10 cellular contexts compared by ENCODE assay signal in genomic region chr5:14671414-14671813, GRCh38. TPM values are rescaled to one million over a fixed set of nuclear protein-coding genes. Genes with fewer than 3 reads are reported as not detected.
DNase-seq lines count a peak whose midpoint lies in the region; ATAC-seq and TF ChIP-seq lines count a peak whose summit lies in the region.
"Had no signal": no experiment of that assay in that cellular context is flagged by ENCODE, and none has a peak within 500 bp of the region (broad histone marks: within the 10 kb centered on the region; RNA-seq: fewer than 3 reads in every experiment).

No MANE protein-coding gene starts in this region.

- no peak for TF ChIP-seq POLR2A in thyroid gland (IDR thresholded peaks at IDR 0.05)

- TF ChIP-seq CTCF in left ventricle myocardium inferior (IDR thresholded peaks at IDR 0.05; ENCODE audit: borderline replicate concordance): no peak
- no peak for TF ChIP-seq CTCF in heart right ventricle (IDR thresholded peaks at IDR 0.05)
- TF ChIP-seq CTCF in OCI-LY7 (conservative IDR thresholded peaks at IDR 0.05; ENCODE audit: low read length): no peak
- TF ChIP-seq CTCF in thyroid gland (IDR thresholded peaks at IDR 0.05): no peak

- H3K36me3 ChIP-seq in left ventricle myocardium inferior (no peaks in the 10 kb centered on the region), heart right ventricle (peaks cover 0 to 15% (median 0%) of the 10 kb centered on the region in 9 donors), OCI-LY7 (ENCODE audit: insufficient read depth, low read length) (peaks cover 55% of the 10 kb centered on the region), thyroid gland (no peaks in the 10 kb centered on the region)
- H3K36me3 ChIP-seq: SJCRH30, suprapubic skin had no signal

- no peak overlapping the region for H3K4me3 ChIP-seq in left ventricle myocardium inferior
- H3K4me3 ChIP-seq in heart right ventricle: no peak overlapping the region
- H3K4me3 ChIP-seq in OCI-LY7 (ENCODE audit: low read depth, low read length, poor library complexity, severe bottlenecking): peak overlapping the region; percentile 24
- H3K4me3 ChIP-seq in thyroid gland (replicated peaks in 1 of 3): no peak overlapping the region
- H3K4me3 ChIP-seq: SJCRH30, suprapubic skin had no signal

- peak overlapping the region; percentile 44 for H3K4me2 ChIP-seq in OCI-LY7 (ENCODE audit: low read length)

- H3K27ac ChIP-seq in left ventricle myocardium inferior (replicated peaks) (peak overlapping the region; percentile 16), heart right ventricle (peak overlapping the region in 5 of 10 donors; percentile 4 to 38 (median 32)), OCI-LY7 (ENCODE audit: low read depth, low read length, poor library complexity, severe bottlenecking) (peak overlapping the region; percentile 29), thyroid gland (no peak overlapping the region)
- H3K27ac ChIP-seq: SJCRH30 had no signal

- H3K9me3 ChIP-seq in left ventricle myocardium inferior (replicated peaks): no peaks in the 10 kb centered on the region
- H3K9me3 ChIP-seq in heart right ventricle: no peaks in the 10 kb centered on the region
- no peaks in the 10 kb centered on the region for H3K9me3 ChIP-seq in OCI-LY7 (ENCODE audit: low read length)
- no peaks in the 10 kb centered on the region for H3K9me3 ChIP-seq in thyroid gland
- H3K9me3 ChIP-seq: SJCRH30, suprapubic skin had no signal

- no peaks in the 10 kb centered on the region for H3K27me3 ChIP-seq in left ventricle myocardium inferior (ENCODE audit: low read depth)
- H3K27me3 ChIP-seq in heart right ventricle: no peaks in the 10 kb centered on the region
- H3K27me3 ChIP-seq in thyroid gland: no peaks in the 10 kb centered on the region
- H3K27me3 ChIP-seq: SJCRH30, suprapubic skin had no signal

- intact Hi-C loops in left ventricle myocardium inferior (cut with micrococcal nuclease): no loop called here
- intact Hi-C loops in heart right ventricle (cut with DNase I): no loop called here
- intact Hi-C loops in OCI-LY7 (cut with micrococcal nuclease; ENCODE audit: unreplicated experiment): no loop called here
- intact Hi-C loops in thyroid gland (cut with DNase I): no loop called here

- CTCF ChIA-PET in OCI-LY7 (lab: Charles Lee; ENCODE audit: unreplicated experiment): no interaction called here

- H3K4me1 ChIP-seq in left ventricle myocardium inferior: peaks cover 100% of the 10 kb centered on the region
- H3K4me1 ChIP-seq in heart right ventricle: peaks cover 17 to 91% (median 72%) of the 10 kb centered on the region in 9 donors
- H3K4me1 ChIP-seq in OCI-LY7 (ENCODE audit: insufficient read depth, low read length, poor library complexity, severe bottlenecking): peaks cover 100% of the 10 kb centered on the region
- peaks cover 11 to 31% of the 10 kb centered on the region in 2 donors for H3K4me1 ChIP-seq in thyroid gland
- H3K4me1 ChIP-seq: SJCRH30 had no signal

- no peak for DNase-seq in left ventricle myocardium inferior
- DNase-seq in heart right ventricle: no peak
- no peak for DNase-seq in OCI-LY7 (ENCODE audit: low spot score)
- DNase-seq in dermis microvascular lymphatic vessel endothelial cell (ENCODE audit: low read depth in 2 of 2): peak; percentile 43 to 54
- DNase-seq in NCI-H1436 (lab: John Stamatoyannopoulos, UW): no peak
- DNase-seq in thyroid gland: no peak
- DNase-seq in nucleus accumbens (lab: John Stamatoyannopoulos, UW): no peak
- DNase-seq: SJCRH30 had no signal

- peaks cover 100% of the 10 kb centered on the region for H3K79me2 ChIP-seq in OCI-LY7 (ENCODE audit: insufficient read depth, low read depth, low read length)

- POLR2A ChIA-PET in OCI-LY7 (lab: Charles Lee): interaction anchor here (0.7 to 1.3 kb wide), 3 partner anchors 16 to 84 kb away, joined by 3 to 4 read pairs (median 3); no protein-coding TSS in a partner anchor

- H3K9me2 ChIP-seq in OCI-LY7 (ENCODE audit: insufficient read depth, low read length): no peaks in the 10 kb centered on the region

- ATAC-seq in heart right ventricle (no peak), GM18498 (IDR thresholded peaks at IDR 0.05; ENCODE audit: unreplicated experiment) (no peak)

- no TSS peak for BruUV-seq in OCI-LY7 (replicated peaks; lab: Mats Ljungman, UMichigan)

- H4K20me1 ChIP-seq in OCI-LY7 (ENCODE audit: insufficient read depth, low read length): peaks cover 47% of the 10 kb centered on the region

- H2AFZ ChIP-seq in OCI-LY7 (ENCODE audit: low read length): no peak overlapping the region

- 60 to 73% methylated on average over 2 of the region's 2 CpGs for WGBS in heart right ventricle, 2 donors
- 50 to 66% methylated on average over 2 of the region's 2 CpGs for WGBS in thyroid gland, 2 donors

RNA-seq across cellular contexts. Expression of gene OTULIN, which starts 6.9 kb away (rescaled TPM):
- 22.7 TPM for total RNA-seq in left ventricle myocardium inferior
- total RNA-seq in heart right ventricle: 10 to 100 TPM; 15.2 to 35.1 (median 25.9) TPM
- 1 to 10 TPM; 4.4 to 5.8 TPM for polyA plus RNA-seq in heart right ventricle
- 19.2 and 28.7 TPM in 2 replicates for total RNA-seq in OCI-LY7 (2014; rRNA removed; shearing (Covaris generic))
- 45.6 and 46.3 TPM in 2 replicates for total RNA-seq in OCI-LY7 (2022)
- total RNA-seq in dermis microvascular lymphatic vessel endothelial cell: 12.2 and 13.3 TPM in 2 replicates
- 10 to 100 TPM; 18.0 to 42.7 (median 30.7) TPM for total RNA-seq in thyroid gland

Comparison
In these comparisons a context has a peak if more than half of its experiments do, and no peak if none do; other contexts are left out.
1. DNase-seq: peak in dermis microvascular lymphatic vessel endothelial cell (2 of 2); none in left ventricle myocardium inferior (single experiment), heart right ventricle (0 of 2), OCI-LY7 (single experiment), NCI-H1436 (single experiment), thyroid gland (0 of 2) and nucleus accumbens (0 of 56).
2. H3K27ac ChIP-seq: peak in left ventricle myocardium inferior (single experiment) and OCI-LY7 (single experiment); none in thyroid gland (0 of 3).